1 cellular context compared by ENCODE assay signal in genomic region chr6:158231551-158232444, GRCh38.
A peak's percentile ranks its signal among the peaks of the same experiment; 100 is the strongest.
TF ChIP-seq lines count a peak whose summit lies in the region.

No MANE protein-coding gene starts in this region.

TF ChIP-seq in HepG2, 621 proteins besides CTCF, POLR2A, EP300 and RAD21 (continued from another document and continues in another):
- TF ChIP-seq ZNF292 (CRISPR knock-in tag; IDR thresholded peaks at IDR 0.05; ENCODE audit: borderline replicate concordance, low read depth) (peak; percentile 56; the same call in 1 of the 2 replicates), NR3C1 (CRISPR knock-in tag; IDR thresholded peaks at IDR 0.05) (no peak), RFX1 (IDR thresholded peaks at IDR 0.05) (no peak), ZSCAN12 (CRISPR knock-in tag; IDR thresholded peaks at IDR 0.05) (no peak), SP4 (CRISPR knock-in tag; IDR thresholded peaks at IDR 0.05) (no peak; the same call in 1 of the 2 replicates), ZNF777 (CRISPR knock-in tag; IDR thresholded peaks at IDR 0.05) (peak; percentile 97), SRSF1 (optimal IDR thresholded peaks at IDR 0.05; ENCODE audit: low read depth, low read length) (peak; percentile 51), MED13 (CRISPR knock-in tag; IDR thresholded peaks at IDR 0.05) (no peak), NFATC3 (CRISPR knock-in tag; IDR thresholded peaks at IDR 0.05) (no peak), FOXK1 (CRISPR knock-in tag; IDR thresholded peaks at IDR 0.05; ENCODE audit: borderline replicate concordance, low read depth) (no peak), ZFYVE20 (CRISPR knock-in tag; IDR thresholded peaks at IDR 0.05; ENCODE audit: borderline replicate concordance, low read depth) (0 out of 2 replicates have a peak, but pooled peaks have one; percentile 33), SNRNP70 (IDR thresholded peaks at IDR 0.05; ENCODE audit: low read depth, low read length) (no peak), RBM39 (IDR thresholded peaks at IDR 0.05; ENCODE audit: low read depth, low read length, poor library complexity, severe bottlenecking) (peak; percentile 36), ZNF550 (CRISPR knock-in tag; IDR thresholded peaks at IDR 0.05; ENCODE audit: borderline replicate concordance) (no peak), ATM (IDR thresholded peaks at IDR 0.05; ENCODE audit: borderline replicate concordance) (no peak), JARID2 (CRISPR knock-in tag; IDR thresholded peaks at IDR 0.05; ENCODE audit: insufficient replicate concordance) (no peak), MIER3 (CRISPR knock-in tag; IDR thresholded peaks at IDR 0.05; ENCODE audit: borderline replicate concordance) (no peak), KDM3A (CRISPR knock-in tag; IDR thresholded peaks at IDR 0.05; ENCODE audit: low read depth) (no peak), ZNF773 (CRISPR knock-in tag; IDR thresholded peaks at IDR 0.05; ENCODE audit: borderline replicate concordance) (no peak; the same call in 1 of the 2 replicates), ZSCAN25 (CRISPR knock-in tag; IDR thresholded peaks at IDR 0.05) (0 out of 2 replicates have a peak, but pooled peaks have one; percentile 21), ZNF737 (CRISPR knock-in tag; IDR thresholded peaks at IDR 0.05; ENCODE audit: borderline replicate concordance) (no peak), ELF1 (CRISPR knock-in tag; IDR thresholded peaks at IDR 0.05) (peak; percentile 86), TRAFD1 (CRISPR knock-in tag; IDR thresholded peaks at IDR 0.05; ENCODE audit: borderline replicate concordance) (no peak), MBNL3 (CRISPR knock-in tag; conservative IDR thresholded peaks at IDR 0.05) (no peak), IRF1 (CRISPR knock-in tag; IDR thresholded peaks at IDR 0.05; ENCODE audit: low read depth) (no peak), JDP2 (CRISPR knock-in tag; IDR thresholded peaks at IDR 0.05; ENCODE audit: borderline replicate concordance) (no peak; the same call in 1 of the 2 replicates), ZMYM2 (CRISPR knock-in tag; IDR thresholded peaks at IDR 0.05) (no peak), ZBTB1 (CRISPR knock-in tag; IDR thresholded peaks at IDR 0.05; ENCODE audit: borderline replicate concordance) (no peak), MYC (CRISPR knock-in tag; IDR thresholded peaks at IDR 0.05; ENCODE audit: borderline replicate concordance) (peak; percentile 24), ELK4 (CRISPR knock-in tag; IDR thresholded peaks at IDR 0.05; ENCODE audit: borderline replicate concordance) (no peak), THAP7 (CRISPR knock-in tag; IDR thresholded peaks at IDR 0.05) (0 out of 2 replicates have a peak, but pooled peaks have one; percentile 55), ZNF362 (CRISPR knock-in tag; IDR thresholded peaks at IDR 0.05; ENCODE audit: borderline replicate concordance) (0 out of 2 replicates have a peak, but pooled peaks have one; percentile 6), GTF3A (CRISPR knock-in tag; conservative IDR thresholded peaks at IDR 0.05) (no peak), ZBTB39 (CRISPR knock-in tag; IDR thresholded peaks at IDR 0.05) (no peak), HCFC1 (IDR thresholded peaks at IDR 0.05; ENCODE audit: low read depth, low read length) (no peak), GTF2F1 (IDR thresholded peaks at IDR 0.05; ENCODE audit: low read length) (no peak), ZNF546 (CRISPR knock-in tag; conservative IDR thresholded peaks at IDR 0.05) (peak; percentile 11; the same call in 1 of the 2 replicates), HNF1B (CRISPR knock-in tag; IDR thresholded peaks at IDR 0.05) (peak; percentile 32; the same call in 1 of the 2 replicates), ELF4 (CRISPR knock-in tag; IDR thresholded peaks at IDR 0.05; ENCODE audit: borderline replicate concordance) (no peak), ZNF619 (CRISPR knock-in tag; IDR thresholded peaks at IDR 0.05) (no peak), ZNF607 (CRISPR knock-in tag; IDR thresholded peaks at IDR 0.05; ENCODE audit: borderline replicate concordance) (peak; percentile 52; the same call in 1 of the 2 replicates), ARNT2 (CRISPR knock-in tag; IDR thresholded peaks at IDR 0.05; ENCODE audit: low read depth) (peak; percentile 54), RORA (CRISPR knock-in tag; IDR thresholded peaks at IDR 0.05) (no peak), ASH2L (IDR thresholded peaks at IDR 0.05; ENCODE audit: insufficient read length, low read depth, low read length) (peak; percentile 61), TBP (CRISPR knock-in tag; IDR thresholded peaks at IDR 0.05) (no peak), ZNF691 (CRISPR knock-in tag; IDR thresholded peaks at IDR 0.05; ENCODE audit: borderline replicate concordance, low read depth) (no peak; the same call in 1 of the 2 replicates), ZNF441 (CRISPR knock-in tag; IDR thresholded peaks at IDR 0.05; ENCODE audit: borderline replicate concordance) (0 out of 2 replicates have a peak, but pooled peaks have one; percentile 42), PHF21A (CRISPR knock-in tag; IDR thresholded peaks at IDR 0.05) (peak; percentile 52; the same call in 1 of the 2 replicates), HNRNPK (IDR thresholded peaks at IDR 0.05; ENCODE audit: low read depth, low read length, poor library complexity, severe bottlenecking) (no peak), NR2F2 (IDR thresholded peaks at IDR 0.05; ENCODE audit: borderline replicate concordance, low read depth) (no peak), SOX13 (IDR thresholded peaks at IDR 0.05) (no peak), SOX13 (CRISPR knock-in tag; conservative IDR thresholded peaks at IDR 0.05 in 1 of 2, IDR thresholded peaks at IDR 0.05 in 1 of 2) (0 out of 4 replicates have a peak, but pooled peaks of 1 of the 2 experiments have one; percentile 4), FOXO4 (CRISPR knock-in tag; conservative IDR thresholded peaks at IDR 0.05) (no peak), ZBTB25 (CRISPR knock-in tag; IDR thresholded peaks at IDR 0.05) (peak; percentile 96), ZNF674 (CRISPR knock-in tag; IDR thresholded peaks at IDR 0.05; ENCODE audit: low read depth) (no peak; the same call in 1 of the 2 replicates), TAF15 (IDR thresholded peaks at IDR 0.05; ENCODE audit: low read depth, low read length, poor library complexity, severe bottlenecking) (no peak), ZNF746 (CRISPR knock-in tag; IDR thresholded peaks at IDR 0.05) (no peak; the same call in 1 of the 2 replicates), ZNF569 (CRISPR knock-in tag; IDR thresholded peaks at IDR 0.05; ENCODE audit: borderline replicate concordance) (no peak), ZNF580 (CRISPR knock-in tag; IDR thresholded peaks at IDR 0.05; ENCODE audit: borderline replicate concordance, low read depth) (no peak; the same call in 1 of the 2 replicates), ZNF432 (CRISPR knock-in tag; IDR thresholded peaks at IDR 0.05; ENCODE audit: borderline replicate concordance) (no peak)
